Comparison of ENCODE assay signal across 8 cellular contexts in genomic region chr1:54810144-54810942, GRCh38. TPM values are rescaled to one million over a fixed set of nuclear protein-coding genes. Genes with fewer than 3 reads are reported as not detected.
DNase-seq lines count a peak whose midpoint lies in the region; ATAC-seq and TF ChIP-seq lines count a peak whose summit lies in the region.

No MANE protein-coding gene starts in this region.

- DNase-seq in HuH-7.5 (ENCODE audit: low spot score): peak; percentile 89
- peak; percentile 67 for DNase-seq in Panc1 (ENCODE audit: low read depth, low spot score)
- DNase-seq in activated T-cell treated with anti-CD3 and anti-CD28 coated beads, Interleukin-2, amount 50 U/mL, for 72 hours: peak; percentile 74 to 78
- DNase-seq in fibroblast of the aortic adventitia (ENCODE audit: low read depth): peak; percentile 62
- peak; percentile 59 for DNase-seq in omental fat pad (ENCODE audit: low spot score)
- peak in 1 of 2 donors; percentile 59 for DNase-seq in upper lobe of left lung

- H3K36me3 Mint-ChIP-seq in activated T-cell treated with anti-CD3 and anti-CD28 coated beads, Interleukin-2, amount 50 U/mL, for 72 hours (ENCODE audit: insufficient read depth in 2 of 2): no peaks in the 10 kb centered on the region

- peaks cover 15% of the 10 kb centered on the region for H3K4me1 Mint-ChIP-seq in activated T-cell treated with anti-CD3 and anti-CD28 coated beads, Interleukin-2, amount 50 U/mL, for 72 hours (ENCODE audit: low read depth)

- peak; percentile 71 for ATAC-seq in GM19372 (IDR thresholded peaks at IDR 0.05; ENCODE audit: low read depth, unreplicated experiment)
- peak; percentile 95 for ATAC-seq in Panc1
- peak; percentile 79 to 81 for ATAC-seq in activated T-cell treated with anti-CD3 and anti-CD28 coated beads, Interleukin-2, amount 50 U/mL, for 72 hours (replicated peaks in 1 of 2)
- ATAC-seq in omental fat pad (ENCODE audit: low FRiP score): peak; percentile 80
- peak; percentile 71 to 85 for ATAC-seq in upper lobe of left lung (ENCODE audit: low FRiP score in 2 of 2)

- no peak for TF ChIP-seq POLR2A in upper lobe of left lung (IDR thresholded peaks at IDR 0.05)

- H3K27me3 ChIP-seq in Panc1 (ENCODE audit: control insufficient read depth, insufficient read depth, low read length) (no peaks in the 10 kb centered on the region; the same call in 1 of the 2 replicates), upper lobe of left lung (no peaks in the 10 kb centered on the region)

- 36 to 38% methylated on average over 11 to 12 of the region's 13 CpGs for WGBS in upper lobe of left lung, 2 donors

- no peaks in the 10 kb centered on the region for H3K4me1 ChIP-seq in Panc1 (ENCODE audit: control insufficient read depth, insufficient read depth, low read length)
- H3K4me1 ChIP-seq in upper lobe of left lung: no peaks in the 10 kb centered on the region

- H3K27ac Mint-ChIP-seq in activated T-cell treated with anti-CD3 and anti-CD28 coated beads, Interleukin-2, amount 50 U/mL, for 72 hours: no peak overlapping the region

- H3K27me3 Mint-ChIP-seq in activated T-cell treated with anti-CD3 and anti-CD28 coated beads, Interleukin-2, amount 50 U/mL, for 72 hours (ENCODE audit: low read depth): peaks cover 5% of the 10 kb centered on the region

- no peaks in the 10 kb centered on the region for H3K36me3 ChIP-seq in Panc1 (ENCODE audit: control insufficient read depth, insufficient read depth, low read length)
- H3K36me3 ChIP-seq in upper lobe of left lung: no peaks in the 10 kb centered on the region

- POLR2A ChIA-PET in Panc1 (lab: Charles Lee): no interaction called here

- H3K4me3 ChIP-seq in Panc1 (ENCODE audit: low read depth in 2 of 2, low read length in 2 of 2) (no peak overlapping the region), fibroblast of the aortic adventitia (ENCODE audit: low read depth, low read length) (no peak overlapping the region), upper lobe of left lung (no peak overlapping the region)

- BruUV-seq in Panc1 (replicated peaks; lab: Mats Ljungman, UMichigan): no TSS peak

- CTCF ChIA-PET in Panc1 (lab: Charles Lee): interaction anchor here (0.9 kb wide), 1 partner anchor 311 kb away, joined by 4 read pairs; no protein-coding TSS in a partner anchor

- H3K27ac ChIP-seq in C4-2B: no peak overlapping the region
- no peak overlapping the region for H3K27ac ChIP-seq in Panc1 (ENCODE audit: low read length)
- H3K27ac ChIP-seq in upper lobe of left lung: no peak overlapping the region

- no peak overlapping the region for H3K4me3 Mint-ChIP-seq in activated T-cell treated with anti-CD3 and anti-CD28 coated beads, Interleukin-2, amount 50 U/mL, for 72 hours

- intact Hi-C loops in Panc1 (cut with micrococcal nuclease; ENCODE audit: unreplicated experiment): loop anchor here (1.0 to 5.0 kb wide), 2 partner anchors 138 to 313 kb away; no protein-coding TSS in a partner anchor

- in situ Hi-C loops in Panc1 (cut with HindIII; ENCODE audit: low pct_unique_long_range_greater_than_20kb, low sequenced_read_pairs): no loop called here

- H3K9me3 Mint-ChIP-seq in activated T-cell treated with anti-CD3 and anti-CD28 coated beads, Interleukin-2, amount 50 U/mL, for 72 hours: no peaks in the 10 kb centered on the region

- TF ChIP-seq CTCF in C4-2B (conservative IDR thresholded peaks at IDR 0.05) (peak; percentile 92), Panc1 (IDR thresholded peaks at IDR 0.05) (peak; percentile 91), fibroblast of the aortic adventitia (IDR thresholded peaks at IDR 0.05; ENCODE audit: insufficient read depth, low read length) (peak; percentile 93), omental fat pad (IDR thresholded peaks at IDR 0.05) (no peak), upper lobe of left lung (IDR thresholded peaks at IDR 0.05) (peak; percentile 68 to 88 (median 71))

- H3K9me3 ChIP-seq in Panc1 (ENCODE audit: control insufficient read depth, insufficient read depth, low read depth, low read length) (no peaks in the 10 kb centered on the region), upper lobe of left lung (no peaks in the 10 kb centered on the region)

- no peak for TF ChIP-seq EP300 in upper lobe of left lung (IDR thresholded peaks at IDR 0.05)

RNA-seq across cellular contexts. Expression of gene TTC22, which starts 9.2 kb away (rescaled TPM):
- total RNA-seq in Panc1 (2021; ENCODE audit: unreplicated experiment) (0.10 TPM), fibroblast of the aortic adventitia (ENCODE audit: low replicate concordance) (under 0.01 TPM in 1 of 2 replicates, not detected in the other), omental fat pad (1 to 10 TPM in 2 of 4 donors, under 1 TPM in 1, not detected in 1; 0.88 to 1.7 (median 1.1) TPM), upper lobe of left lung (10 to 100 TPM in 4 of 6 donors, 1 to 10 TPM in 2; 6.9 to 15.7 (median 12.1) TPM)
- 0.08 TPM for polyA plus RNA-seq in Panc1 (2012; ENCODE audit: insufficient read length)
- total RNA-seq in activated T-cell treated with anti-CD3 and anti-CD28 coated beads, Interleukin-2, amount 50 U/mL, for 72 hours: 10 to 100 TPM; 13.3 to 15.3 TPM

RNA-seq across cellular contexts. Expression of gene PARS2, which starts 46.0 kb away (rescaled TPM):
- total RNA-seq in Panc1 (2021; ENCODE audit: unreplicated experiment) (4.4 TPM), fibroblast of the aortic adventitia (ENCODE audit: low replicate concordance) (3.8 and 4.1 TPM in 2 replicates), omental fat pad (1 to 10 TPM; 1.4 to 4.6 (median 2.0) TPM), upper lobe of left lung (1 to 10 TPM; 1.0 to 4.8 (median 3.9) TPM)
- polyA plus RNA-seq in Panc1 (2012; ENCODE audit: insufficient read length): 5.9 TPM
- total RNA-seq in activated T-cell treated with anti-CD3 and anti-CD28 coated beads, Interleukin-2, amount 50 U/mL, for 72 hours: 1 to 10 TPM; 5.5 to 7.3 TPM

Comparison
In these comparisons a context has a peak if more than half of its experiments do, and no peak if none do; other contexts are left out.
1. CTCF ChIP-seq: peak in C4-2B (single experiment), Panc1 (single experiment), fibroblast of the aortic adventitia (single experiment) and upper lobe of left lung (6 of 6); none in omental fat pad (0 of 3).
2. Peak in every context shown above with its lines, with median percentiles within 50 percentile points of each other: ATAC-seq.